19 cellular contexts compared by ENCODE assay signal in the genomic region with DNA sequence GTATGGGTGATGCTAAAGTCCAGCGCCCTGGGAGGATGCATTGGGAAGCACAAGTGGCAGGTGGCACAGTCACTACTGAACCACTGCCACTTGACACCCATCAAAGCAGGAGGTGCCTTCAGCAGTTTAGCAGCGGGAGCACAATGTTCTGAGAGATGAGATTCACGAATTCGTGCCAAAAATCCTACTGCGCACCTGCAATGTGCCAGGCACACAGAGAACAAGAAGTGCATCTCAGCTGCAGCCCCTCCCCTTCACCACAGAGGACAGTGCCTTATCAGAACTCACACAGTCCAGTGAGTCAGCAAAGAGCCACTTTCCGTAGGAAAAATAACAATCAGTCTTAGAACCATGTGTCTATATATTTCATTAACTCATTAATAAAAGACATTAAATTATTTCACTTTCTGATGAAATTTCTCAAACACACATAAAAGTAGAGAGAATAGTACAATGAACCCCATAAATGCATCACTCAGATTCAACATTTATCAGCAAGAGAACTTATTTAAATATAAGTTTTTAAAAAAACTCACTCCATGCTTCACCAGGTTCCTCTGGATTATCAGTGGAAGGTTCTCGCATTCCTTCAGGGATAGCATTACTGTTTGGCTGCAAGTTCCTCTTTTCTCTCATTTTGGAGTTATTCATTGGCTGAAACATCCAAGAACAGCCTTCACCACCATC. TPM values are rescaled to one million over a fixed set of nuclear protein-coding genes. Genes with fewer than 3 reads are reported as not detected.
DNase-seq lines count a peak whose midpoint lies in the region; ATAC-seq, FAIRE-seq and TF ChIP-seq lines count a peak whose summit lies in the region.
"Had no signal": no experiment of that assay in that cellular context is flagged by ENCODE, and none has a peak within 500 bp of the region (broad histone marks: within the 10 kb centered on the region; RNA-seq: fewer than 3 reads in every experiment).

No MANE protein-coding gene starts in this region.

- no peaks in the 10 kb centered on the region for H3K36me3 ChIP-seq in right atrium auricular region
- no peaks in the 10 kb centered on the region for H3K36me3 ChIP-seq in left lung
- no peaks in the 10 kb centered on the region for H3K36me3 ChIP-seq in HepG2 (replicated peaks in 1 of 2; ENCODE audit: control insufficient read depth in 1 of 2, insufficient read depth in 2 of 2, low read length in 2 of 2)
- H3K36me3 ChIP-seq: lower lobe of right lung, Peyer's patch, WERI-Rb-1 had no signal

- no peaks in the 10 kb centered on the region for H3K9me3 ChIP-seq in right atrium auricular region
- H3K9me3 ChIP-seq in left lung: no peaks in the 10 kb centered on the region
- H3K9me3 ChIP-seq in HepG2 (ENCODE audit: low read length): no peaks in the 10 kb centered on the region
- H3K9me3 ChIP-seq: Caco-2, lower lobe of right lung, Peyer's patch had no signal

- CTCF ChIA-PET in HepG2 (lab: Yijun Ruan, JAX; ENCODE audit: low intra/inter-chr PET ratio, low total read pairs): no interaction called here

- H4K20me1 ChIP-seq in HepG2 (ENCODE audit: insufficient read depth, low read length): no peaks in the 10 kb centered on the region

- 4% methylated on average over 2 of the region's 7 CpGs for WGBS in HepG2 (ENCODE audit: low lambda C conversion rate)

- H3K4me3 ChIP-seq in right atrium auricular region (no peak overlapping the region), left lung (no peak overlapping the region), HepG2 (replicated peaks in 1 of 3; ENCODE audit: insufficient read depth in 1 of 3, low read depth in 2 of 3, low read length in 3 of 3) (no peak overlapping the region)
- H3K4me3 ChIP-seq: coronary artery, lower lobe of right lung, Peyer's patch had no signal

- no peak for TF ChIP-seq CTCF in right atrium auricular region (IDR thresholded peaks at IDR 0.05)
- no peak for TF ChIP-seq CTCF in left lung (IDR thresholded peaks at IDR 0.05)
- no peak for TF ChIP-seq CTCF in HepG2 (CRISPR knock-in tag; IDR thresholded peaks at IDR 0.05)

- no peaks in the 10 kb centered on the region for H3K27me3 ChIP-seq in right atrium auricular region
- no peaks in the 10 kb centered on the region for H3K27me3 ChIP-seq in left lung
- H3K27me3 ChIP-seq in HepG2 (ENCODE audit: control insufficient read depth in 1 of 2, insufficient read depth in 2 of 2, low read length in 2 of 2): no peaks in the 10 kb centered on the region
- H3K27me3 ChIP-seq: foreskin keratinocyte, Peyer's patch had no signal

- no peak overlapping the region for H2AFZ ChIP-seq in HepG2 (ENCODE audit: low read length)

- H3K27ac ChIP-seq in right atrium auricular region (peak overlapping the region; percentile 3 to 79), left lung (no peak overlapping the region), HepG2 (ENCODE audit: extremely low read length, insufficient read depth, low read length) (no peak overlapping the region)
- H3K27ac ChIP-seq: coronary artery, foreskin keratinocyte, lower lobe of right lung, Peyer's patch, WERI-Rb-1 had no signal

- TF ChIP-seq RAD21 in HepG2 (CRISPR knock-in tag; IDR thresholded peaks at IDR 0.05): no peak

- peak; percentile 37 for DNase-seq in DMS79 treated with DMSO at 0.1 percent for 48 hours (lab: John Stamatoyannopoulos, UW)
- DNase-seq in NCI-H2029 treated with DMSO at 0.1 percent for 48 hours (lab: John Stamatoyannopoulos, UW): peak; percentile 36
- peak; percentile 80 for DNase-seq in OCI-M1 (lab: John Stamatoyannopoulos, UW)
- peak; percentile 58 for DNase-seq in right atrium auricular region (ENCODE audit: low spot score)
- no peak for DNase-seq in left lung
- no peak for DNase-seq in HepG2 (ENCODE audit: low spot score)
- no peak for DNase-seq in RCC 7860 (ENCODE audit: low spot score)
- DNase-seq: activated CD4-positive, alpha-beta T cell treated with anti-CD3 and anti-CD28 coated beads, Interleukin-2, amount 50 U/mL, for 48 hours; Caco-2; foreskin keratinocyte; lower lobe of right lung; MM.1S; Peyer's patch; stimulated activated CD4-positive, alpha-beta T cell treated with anti-CD3 and anti-CD28 coated beads, Interleukin-2, amount 100 ng/mL, for 24 hours; SW 1271; WERI-Rb-1 had no signal

- no peaks in the 10 kb centered on the region for H3K4me1 ChIP-seq in right atrium auricular region
- no peaks in the 10 kb centered on the region for H3K4me1 ChIP-seq in left lung
- H3K4me1 ChIP-seq in HepG2 (ENCODE audit: insufficient read depth, low read length): no peaks in the 10 kb centered on the region
- H3K4me1 ChIP-seq: Caco-2, foreskin keratinocyte, lower lobe of right lung, Peyer's patch had no signal

- POLR2A ChIA-PET in HepG2 (lab: Yijun Ruan, JAX): no interaction called here

- in situ Hi-C loops in HepG2 (cut with HindIII; ENCODE audit: extremely low pct_ligation_motif_present, low pct_unique_long_range_greater_than_20kb): no loop called here

- H3K9ac ChIP-seq in HepG2 (ENCODE audit: insufficient read depth, low read depth, low read length): no peak overlapping the region

- TF ChIP-seq EP300 in HepG2 (IDR thresholded peaks at IDR 0.05; ENCODE audit: low read depth in 2 of 2, low read length in 2 of 2): no peak
- TF ChIP-seq EP300 in HepG2 (CRISPR knock-in tag; IDR thresholded peaks at IDR 0.05; ENCODE audit: borderline replicate concordance): no peak

- intact Hi-C loops in left lung (cut with DNase I): no loop called here
- intact Hi-C loops in HepG2 (cut with micrococcal nuclease; ENCODE audit: unreplicated experiment): no loop called here

- no peak overlapping the region for H3K4me2 ChIP-seq in HepG2 (ENCODE audit: low read depth, low read length)

- no TSS peak for BruUV-seq in HepG2 (replicated peaks; lab: Mats Ljungman, UMichigan)

- ATAC-seq in left lung (no peak), HepG2 (no peak)
- ATAC-seq: foreskin keratinocyte, lower lobe of right lung had no signal

- no peak for TF ChIP-seq POLR2A in HepG2 (IDR thresholded peaks at IDR 0.05; ENCODE audit: insufficient read depth in 1 of 2, low read depth in 2 of 2, low read length in 2 of 2)

- H3K79me2 ChIP-seq in HepG2 (ENCODE audit: insufficient read depth, low read length): no peaks in the 10 kb centered on the region

- FAIRE-seq in HepG2 (lab: Jason Lieb, UNC) (no peak), RCC 7860 (lab: Jason Lieb, UNC) (no peak)

TF ChIP-seq in HepG2, 621 proteins besides CTCF, POLR2A, EP300 and RAD21:
- TF ChIP-seq SIX1 (CRISPR knock-in tag; IDR thresholded peaks at IDR 0.05; ENCODE audit: borderline replicate concordance): no peak

RNA-seq across cellular contexts. Expression of gene BEND2, which starts 47.0 kb away (rescaled TPM):
- total RNA-seq in right atrium auricular region (not detected), left lung (not detected), HepG2 (2016; rRNA removed; fragmentation: Illumina TruSeq; extraction: Trizol) (not detected in 2 replicates)
- 0.10 TPM in 1 of 2 replicates, not detected in the other for total RNA-seq in HepG2 (2016; cell fraction: cytosol; rRNA removed; fragmentation: Illumina TruSeq; extraction: Trizol; ENCODE audit: low read depth)
- not detected in 2 replicates for total RNA-seq in HepG2 (2016; cell fraction: insoluble cytoplasmic fraction; rRNA removed; fragmentation: Illumina TruSeq; extraction: Trizol)
- not detected in 2 replicates for total RNA-seq in HepG2 (2016; cell fraction: membrane; rRNA removed; fragmentation: Illumina TruSeq; extraction: Trizol)
- total RNA-seq in HepG2 (2016; cell fraction: nucleus; rRNA removed; fragmentation: Illumina TruSeq; extraction: Trizol): not detected in 2 replicates
- polyA plus RNA-seq in HepG2 (2011; rRNA removed): not detected in 2 replicates
- polyA plus RNA-seq in HepG2 (2011; cell fraction: cytosol; rRNA removed): not detected in 2 replicates
- polyA plus RNA-seq in HepG2 (2011; cell fraction: nucleus; rRNA removed): not detected in 2 replicates
- polyA plus RNA-seq in HepG2 (2012): not detected in 2 replicates
- polyA plus RNA-seq in HepG2 (2016; cell fraction: cytosol; fragmentation: Illumina TruSeq; extraction: Trizol; ENCODE audit: low read depth): not detected in 2 replicates
- not detected in 2 replicates for polyA plus RNA-seq in HepG2 (2016; cell fraction: insoluble cytoplasmic fraction; fragmentation: Illumina TruSeq; extraction: Trizol; ENCODE audit: low read depth)
- polyA plus RNA-seq in HepG2 (2016; cell fraction: membrane; fragmentation: Illumina TruSeq; extraction: Trizol; ENCODE audit: low read depth): not detected in 2 replicates
- not detected in 2 replicates for polyA plus RNA-seq in HepG2 (2016; cell fraction: nucleus; fragmentation: Illumina TruSeq; extraction: Trizol; ENCODE audit: insufficient read depth, low read depth)
- not detected in 2 replicates for polyA minus RNA-seq in HepG2 (2011; rRNA and poly(A)+ RNA removed; ENCODE audit: low replicate concordance)
- polyA minus RNA-seq in HepG2 (2011; cell fraction: cytosol; rRNA and poly(A)+ RNA removed): not detected in 2 replicates
- polyA minus RNA-seq in HepG2 (2011; cell fraction: nucleus; rRNA and poly(A)+ RNA removed): not detected in 2 replicates
- total RNA-seq: Caco-2, foreskin keratinocyte, myocyte, osteocyte, Peyer's patch had no signal
- polyA plus RNA-seq: foreskin keratinocyte had no signal

Comparison
In these comparisons a context has a peak if more than half of its experiments do, and no peak if none do; other contexts are left out.
1. DNase-seq: peak in DMS79 treated with DMSO at 0.1 percent for 48 hours (single experiment), NCI-H2029 treated with DMSO at 0.1 percent for 48 hours (single experiment), OCI-M1 (single experiment) and right atrium auricular region (single experiment); none in left lung (0 of 2), HepG2 (single experiment) and RCC 7860 (single experiment).
2. H3K27ac ChIP-seq: peak in right atrium auricular region (2 of 2); none in left lung (0 of 2) and HepG2 (single experiment).